ENCODE assay signal across 14 cellular contexts in the genomic region with DNA sequence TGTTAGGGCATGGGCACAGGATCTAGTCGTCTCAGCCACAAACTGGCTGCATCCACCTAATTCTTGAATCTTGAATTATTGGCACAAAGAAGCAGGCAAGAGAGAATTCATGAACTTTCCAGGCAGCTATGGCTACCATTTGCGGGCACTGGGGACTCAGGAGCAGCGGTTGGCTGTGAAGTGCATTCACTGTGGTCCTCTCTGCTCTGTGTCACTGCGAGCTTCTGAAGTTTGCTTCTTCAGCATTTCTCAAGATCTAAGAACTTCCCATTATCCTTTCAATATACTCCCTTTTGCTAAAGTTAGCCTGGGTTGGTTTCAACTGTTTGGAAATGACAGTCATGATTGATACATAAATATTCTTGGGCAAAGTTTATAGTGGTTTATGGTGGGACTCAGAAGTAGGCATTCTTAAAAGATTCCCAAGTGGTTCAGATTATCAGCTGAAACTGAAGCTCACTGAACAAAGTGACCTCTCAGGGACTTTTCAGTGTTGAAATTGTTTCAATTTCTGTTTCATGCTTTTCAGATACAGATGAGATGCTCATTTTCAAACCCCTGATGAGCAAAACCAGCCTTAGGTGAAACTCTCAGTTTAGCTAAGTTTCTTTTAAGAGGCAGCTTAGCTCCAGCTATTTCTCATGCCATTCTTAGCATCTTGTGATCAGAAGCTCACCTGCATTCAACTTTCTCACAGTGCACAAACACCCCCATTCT.
DNase-seq lines count a peak whose midpoint lies in the region; ATAC-seq, FAIRE-seq and TF ChIP-seq lines count a peak whose summit lies in the region.
"Had no signal": no experiment of that assay in that cellular context is flagged by ENCODE, and none has a peak within 500 bp of the region (broad histone marks: within the 10 kb centered on the region; RNA-seq: fewer than 3 reads in every experiment).

No MANE protein-coding gene starts in this region.

- TF ChIP-seq POLR2A in GM12891 (IDR thresholded peaks at IDR 0.05; ENCODE audit: low read depth, low read length): no peak
- TF ChIP-seq POLR2A in tibial nerve (IDR thresholded peaks at IDR 0.05): no peak

- H3K36me3 ChIP-seq in SK-N-SH (replicated peaks in 1 of 2; ENCODE audit: control insufficient read depth in 1 of 2, insufficient read depth in 2 of 2, low read length in 1 of 2): no peaks in the 10 kb centered on the region
- H3K36me3 ChIP-seq in tibial nerve: no peaks in the 10 kb centered on the region
- H3K36me3 ChIP-seq: esophagus squamous epithelium had no signal

- DNase-seq in GM12891 (ENCODE audit: insufficient read length, low spot score) (peak; percentile 7), SK-N-SH (no peak), foreskin melanocyte (no peak), left colon (no peak), tibial nerve (ENCODE audit: low spot score in 2 of 2) (no peak)
- DNase-seq: activated CD4-positive, alpha-beta T cell treated with anti-CD3 and anti-CD28 coated beads, Interleukin-2, amount 10 ng/mL, durations not matched to agents 7 days and 5 days; activated naive CD4-positive, alpha-beta T cell treated with anti-CD3 and anti-CD28 coated beads for 36 hours; esophagus squamous epithelium; SW 1271; testis had no signal

- no peaks in the 10 kb centered on the region for H3K79me2 ChIP-seq in SK-N-SH (ENCODE audit: insufficient read depth)

- ATAC-seq in GM19328 (IDR thresholded peaks at IDR 0.05; ENCODE audit: unreplicated experiment): peak; percentile 89
- ATAC-seq in HG02588 (IDR thresholded peaks at IDR 0.05; ENCODE audit: unreplicated experiment): peak; percentile 87
- peak; percentile 83 for ATAC-seq in HG03159 (IDR thresholded peaks at IDR 0.05; ENCODE audit: unreplicated experiment)
- no peak for ATAC-seq in left colon
- ATAC-seq: GM23338 had no signal

- TF ChIP-seq EP300 in SK-N-SH (IDR thresholded peaks at IDR 0.05; ENCODE audit: borderline replicate concordance in 1 of 2, low read depth in 1 of 2, low read length in 1 of 2): no peak
- no peak for TF ChIP-seq EP300 in tibial nerve (IDR thresholded peaks at IDR 0.05)

- intact Hi-C loops in left colon (cut with DNase I, micrococcal nuclease): no loop called here

- H2AFZ ChIP-seq in SK-N-SH (ENCODE audit: low read depth): no peak overlapping the region
- H2AFZ ChIP-seq: GM23338 had no signal

- no peaks in the 10 kb centered on the region for H3F3A ChIP-seq in SK-N-SH (replicated peaks; ENCODE audit: insufficient read depth)

- no peaks in the 10 kb centered on the region for H4K20me1 ChIP-seq in SK-N-SH (ENCODE audit: insufficient read depth)

- no peak overlapping the region for H3K4me2 ChIP-seq in SK-N-SH
- H3K4me2 ChIP-seq: GM23338 had no signal

- H3K27ac ChIP-seq in SK-N-SH (ENCODE audit: low read depth in 2 of 2, low read length in 1 of 2) (no peak overlapping the region), tibial nerve (no peak overlapping the region)
- H3K27ac ChIP-seq: esophagus squamous epithelium, testis had no signal

- H3K9me2 ChIP-seq in SK-N-SH: no peaks in the 10 kb centered on the region

- H3K9me3 ChIP-seq in SK-N-SH: no peaks in the 10 kb centered on the region; the same call in 1 of the 2 replicates
- H3K9me3 ChIP-seq in tibial nerve: no peaks in the 10 kb centered on the region
- H3K9me3 ChIP-seq: testis had no signal

- H3K27me3 ChIP-seq in SK-N-SH (ENCODE audit: insufficient read depth) (no peaks in the 10 kb centered on the region), tibial nerve (no peaks in the 10 kb centered on the region)
- H3K27me3 ChIP-seq: esophagus squamous epithelium, testis had no signal

- POLR2A ChIA-PET in SK-N-SH (lab: Yijun Ruan, JAX): no interaction called here

- 10% methylated on average over 4 of the region's 4 CpGs for WGBS in SK-N-SH (ENCODE audit: low lambda C conversion rate)
- 94 to 95% methylated on average over 4 of the region's 4 CpGs for WGBS in tibial nerve, 2 donors

- CTCF ChIA-PET in SK-N-SH (lab: Yijun Ruan, JAX): no interaction called here

- no peak overlapping the region for H3K9ac ChIP-seq in SK-N-SH

- no peaks in the 10 kb centered on the region for H3K4me1 ChIP-seq in SK-N-SH (ENCODE audit: control insufficient read depth in 1 of 2, insufficient read depth in 2 of 2, low read depth in 1 of 2, low read length in 1 of 2)
- H3K4me1 ChIP-seq in tibial nerve: no peaks in the 10 kb centered on the region
- H3K4me1 ChIP-seq: esophagus squamous epithelium, testis had no signal

- TF ChIP-seq CTCF in SK-N-SH (IDR thresholded peaks at IDR 0.05): no peak
- no peak for TF ChIP-seq CTCF in tibial nerve (IDR thresholded peaks at IDR 0.05)

- FAIRE-seq in GM12891 (lab: Jason Lieb, UNC): peak; percentile 59

- TF ChIP-seq RAD21 in SK-N-SH (IDR thresholded peaks at IDR 0.05; ENCODE audit: low read length): no peak

- no peak overlapping the region for H3K4me3 ChIP-seq in SK-N-SH (ENCODE audit: low read depth in 2 of 2, low read length in 1 of 2)
- H3K4me3 ChIP-seq in tibial nerve: no peak overlapping the region
- H3K4me3 ChIP-seq: esophagus squamous epithelium, GM23338, testis had no signal

TF ChIP-seq in GM12891, 5 proteins besides CTCF, POLR2A, EP300 and RAD21:
- TF ChIP-seq PAX5 (IDR thresholded peaks at IDR 0.05; ENCODE audit: insufficient read depth, low read length, severe bottlenecking) (no peak), SPI1 (IDR thresholded peaks at IDR 0.05; ENCODE audit: low read depth, low read length) (no peak), TAF1 (IDR thresholded peaks at IDR 0.05; ENCODE audit: low read depth, low read length) (no peak), POU2F2 (IDR thresholded peaks at IDR 0.05; ENCODE audit: low read depth, low read length) (no peak), POLR2AphosphoS5 (IDR thresholded peaks at IDR 0.05; ENCODE audit: low read depth, low read length) (no peak)

TF ChIP-seq in SK-N-SH, 30 proteins besides CTCF, POLR2A, EP300 and RAD21:
- TF ChIP-seq RXRA (IDR thresholded peaks at IDR 0.05; ENCODE audit: borderline replicate concordance, low read depth) (no peak), GABPA (IDR thresholded peaks at IDR 0.05; ENCODE audit: low read depth) (no peak), TAF1 (IDR thresholded peaks at IDR 0.05; ENCODE audit: borderline replicate concordance, low read depth, low read length) (no peak)
